18 cellular contexts compared by ENCODE assay signal in genomic region chr19:16604615-16605014, GRCh38.
"Had no signal": no experiment of that assay in that cellular context is flagged by ENCODE, and none has a peak within 500 bp of the region (broad histone marks: within the 10 kb centered on the region; RNA-seq: fewer than 3 reads in every experiment).

No MANE protein-coding gene starts in this region.

- H3K36me3 ChIP-seq: ascending aorta, heart left ventricle, sigmoid colon, thoracic aorta, upper lobe of right lung had no signal

- ATAC-seq: effector memory CD8-positive, alpha-beta T cell; T-cell had no signal

- H3K9me3 ChIP-seq: ascending aorta, heart left ventricle, sigmoid colon, spleen, thoracic aorta, upper lobe of right lung had no signal

- H3K27ac ChIP-seq: ascending aorta, thoracic aorta, upper lobe of right lung had no signal

- DNase-seq: activated CD4-positive, alpha-beta T cell treated with anti-CD3 and anti-CD28 coated beads for 48 hours; activated CD8-positive, alpha-beta memory T cell treated with anti-CD3 and anti-CD28 coated beads, Interleukin-2, amount 50 U/mL, for 48 hours; activated naive CD4-positive, alpha-beta T cell treated with Interleukin-2 at 50 U/mL for 16 hours; dermis blood vessel endothelial cell; effector memory CD8-positive, alpha-beta T cell; heart left ventricle; left cardiac atrium; midbrain; sigmoid colon; spleen; T-cell; T-helper 9 cell; upper lobe of right lung had no signal

- FAIRE-seq: bronchial epithelial cell, frontal cortex had no signal

- H3K4me3 ChIP-seq: ascending aorta, heart left ventricle, lung, sigmoid colon, spleen, thoracic aorta, upper lobe of right lung had no signal

- H3K27me3 ChIP-seq: ascending aorta, heart left ventricle, sigmoid colon, spleen, upper lobe of right lung had no signal
